9 cellular contexts compared by ENCODE assay signal in the genomic region with DNA sequence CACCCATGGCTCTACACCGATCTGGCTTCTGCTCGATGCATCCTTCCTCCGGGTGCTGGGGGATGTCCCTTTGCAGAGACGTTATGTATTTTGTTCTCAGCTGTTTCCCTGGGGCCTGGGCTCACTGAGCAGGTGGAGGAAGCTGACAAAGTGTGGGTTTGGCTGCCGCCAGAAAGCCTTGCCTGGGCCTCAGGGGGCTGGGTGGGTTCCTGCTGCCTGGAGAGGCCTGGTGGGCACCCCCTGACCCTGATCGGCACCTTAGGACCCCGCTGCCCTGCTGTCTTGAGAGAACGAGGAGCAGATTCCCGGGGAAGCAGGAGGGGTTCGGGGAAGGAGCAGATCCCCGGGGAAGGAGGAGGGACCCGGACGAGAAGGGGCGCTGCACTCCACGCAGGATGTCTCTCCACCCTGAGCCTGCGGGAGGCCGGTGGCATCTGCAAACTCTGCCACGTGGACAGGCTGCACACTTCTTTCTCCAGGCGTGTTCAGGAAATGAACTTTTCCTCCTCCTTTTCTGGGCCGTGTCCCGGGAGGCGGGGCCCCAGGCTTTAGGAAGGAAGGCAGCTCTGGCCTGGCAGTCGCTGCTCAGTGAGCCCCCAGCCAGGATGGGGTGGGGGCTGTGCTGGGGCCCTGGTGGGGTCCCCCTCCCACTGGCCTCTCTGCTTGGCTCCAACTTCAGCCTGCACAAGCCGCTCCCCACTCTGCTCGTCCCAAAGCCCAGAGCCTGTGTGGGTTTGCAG.
A peak's percentile ranks its signal among the peaks of the same experiment; 100 is the strongest.
DNase-seq lines count a peak whose midpoint lies in the region; ATAC-seq and TF ChIP-seq lines count a peak whose summit lies in the region.
"Had no signal": no experiment of that assay in that cellular context is flagged by ENCODE, and none has a peak within 500 bp of the region (broad histone marks: within the 10 kb centered on the region; RNA-seq: fewer than 3 reads in every experiment).

No MANE protein-coding gene starts in this region.

- POLR2A ChIA-PET in CD4-positive, alpha-beta T cell (lab: Charles Lee), result interaction anchor here (1.1 to 1.7 kb wide), 2 partner anchors 19 to 26 kb away, joined by 4 to 8 read pairs; no protein-coding TSS in a partner anchor
- POLR2A ChIA-PET in T-cell (lab: Charles Lee), result no interaction called here

- intact Hi-C loops in CD4-positive, alpha-beta T cell (cut with DNase I, micrococcal nuclease), result no loop called here

- peak overlapping the region; percentile 95 for H3K27ac Mint-ChIP-seq in CD4-positive, alpha-beta T cell
- H3K27ac Mint-ChIP-seq in T-cell, result peak overlapping the region; percentile 86 to 89

- H3K27me3 Mint-ChIP-seq in CD4-positive, alpha-beta T cell, result no peaks in the 10 kb centered on the region
- no peaks in the 10 kb centered on the region for H3K27me3 Mint-ChIP-seq in T-cell

- H3K9me3 Mint-ChIP-seq in CD4-positive, alpha-beta T cell, result no peaks in the 10 kb centered on the region
- H3K9me3 Mint-ChIP-seq in T-cell, result no peaks in the 10 kb centered on the region

- H3K4me3 ChIP-seq in fibroblast of pulmonary artery (replicated peaks; ENCODE audit: low read depth, low read length), result no peak overlapping the region
- H3K4me3 ChIP-seq: SJCRH30 had no signal

- H3K36me3 Mint-ChIP-seq in CD4-positive, alpha-beta T cell (ENCODE audit: low read depth), result no peaks in the 10 kb centered on the region
- no peaks in the 10 kb centered on the region for H3K36me3 Mint-ChIP-seq in T-cell

- peaks cover 6% of the 10 kb centered on the region for H3K4me1 Mint-ChIP-seq in CD4-positive, alpha-beta T cell (ENCODE audit: low read depth)
- H3K4me1 Mint-ChIP-seq in T-cell, result peaks cover 3 to 6% (median 5%) of the 10 kb centered on the region in 3 donors

- CTCF ChIA-PET in CD4-positive, alpha-beta T cell (lab: Charles Lee), result no interaction called here
- CTCF ChIA-PET in T-cell (lab: Charles Lee), result interaction anchor here in 1 of 2 donors (0.5 kb wide), 1 partner anchor 308 kb away, joined by 3 read pairs; no protein-coding TSS in a partner anchor

- peak; percentile 83 for ATAC-seq in CD4-positive, alpha-beta T cell (ENCODE audit: poor library complexity)
- ATAC-seq in T-cell (replicated peaks in 1 of 4) (peak; percentile 78 to 94 (median 84)), HG03460 (IDR thresholded peaks at IDR 0.05; ENCODE audit: unreplicated experiment) (no peak)

- no peaks in the 10 kb centered on the region for H3K27me3 ChIP-seq in CD4-positive, alpha-beta T cell (ENCODE audit: control insufficient read depth, insufficient read depth, low read length)

- TF ChIP-seq CTCF in CD4-positive, alpha-beta T cell (IDR thresholded peaks at IDR 0.05), result no peak
- TF ChIP-seq CTCF in fibroblast of pulmonary artery (IDR thresholded peaks at IDR 0.05; ENCODE audit: low read length, missing control alignments), result peak; percentile 11

- H3K4me3 Mint-ChIP-seq in CD4-positive, alpha-beta T cell, result peak overlapping the region; percentile 54
- H3K4me3 Mint-ChIP-seq in T-cell, result peak overlapping the region in 1 of 3 donors; percentile 63

- H3K9me3 ChIP-seq in CD4-positive, alpha-beta T cell (ENCODE audit: control insufficient read depth, low read length), result no peaks in the 10 kb centered on the region
- H3K9me3 ChIP-seq: SJCRH30 had no signal

- H3K27ac ChIP-seq in CD4-positive, alpha-beta T cell (ENCODE audit: low read depth, low read length), result peak overlapping the region; percentile 23
- H3K27ac ChIP-seq: SJCRH30 had no signal

- peak in 4 of 10 experiments; percentile 5 to 46 (median 26) for DNase-seq in CD4-positive, alpha-beta T cell
- DNase-seq in T-cell, result peak in 26 of 34 experiments; percentile 8 to 65 (median 44)
- DNase-seq in fibroblast of pulmonary artery (ENCODE audit: low read depth), result peak; percentile 86
- DNase-seq in pulmonary artery endothelial cell (ENCODE audit: low read depth, low spot score), result peak; percentile 19
- DNase-seq in DMS53 treated with DMSO at 0.1 percent for 48 hours (lab: John Stamatoyannopoulos, UW; ENCODE audit: unreplicated experiment), result no peak
- DNase-seq in COLO668 (lab: John Stamatoyannopoulos, UW; ENCODE audit: unreplicated experiment), result no peak
- DNase-seq in superior temporal gyrus (ENCODE audit: extremely low spot score), result no peak
- DNase-seq: SJCRH30 had no signal

Comparison
In these comparisons a context has a peak if more than half of its experiments do, and no peak if none do; other contexts are left out.
1. DNase-seq: peak in T-cell (26 of 34), fibroblast of pulmonary artery (single experiment) and pulmonary artery endothelial cell (single experiment); none in DMS53 treated with DMSO at 0.1 percent for 48 hours (single experiment), COLO668 (single experiment) and superior temporal gyrus (single experiment).